ENCODE assay signal across 9 cellular contexts in genomic region chr7:101602484-101603241, GRCh38. TPM values are rescaled to one million over a fixed set of nuclear protein-coding genes. Genes with fewer than 3 reads are reported as not detected.
DNase-seq lines count a peak whose midpoint lies in the region; ATAC-seq and TF ChIP-seq lines count a peak whose summit lies in the region.
"Had no signal": no experiment of that assay in that cellular context is flagged by ENCODE, and none has a peak within 500 bp of the region (broad histone marks: within the 10 kb centered on the region; RNA-seq: fewer than 3 reads in every experiment).

No MANE protein-coding gene starts in this region.

- peak; percentile 9 for DNase-seq in SKM-1 (lab: John Stamatoyannopoulos, UW; ENCODE audit: unreplicated experiment)
- DNase-seq in activated naive CD4-positive, alpha-beta T cell treated with anti-CD3 and anti-CD28 coated beads, Interleukin-2, amount 50 U/mL, for 72 hours (ENCODE audit: low spot score in 2 of 2), result peak; percentile 69 to 85
- peak; percentile 84 for DNase-seq in Right ventricle myocardium superior
- DNase-seq in prostate gland (ENCODE audit: low spot score), result peak; percentile 72
- peak; percentile 60 to 66 for DNase-seq in uterus

- H3K9me2 ChIP-seq in Loucy (replicated peaks; ENCODE audit: low read depth, low read length), result no peaks in the 10 kb centered on the region

- 41% methylated on average over 22 of the region's 25 CpGs for WGBS in prostate gland

- H3K9me3 ChIP-seq in Loucy (ENCODE audit: insufficient read depth, low read depth, low read length) (no peaks in the 10 kb centered on the region), prostate gland (no peaks in the 10 kb centered on the region), uterus (no peaks in the 10 kb centered on the region)

- H3K4me2 ChIP-seq in Loucy (ENCODE audit: low read depth, low read length, poor library complexity, severe bottlenecking), result no peak overlapping the region

- H3K9ac ChIP-seq in Loucy (ENCODE audit: low read depth, low read length, poor library complexity, severe bottlenecking), result no peak overlapping the region

- no peaks in the 10 kb centered on the region for H3F3A ChIP-seq in Loucy (ENCODE audit: low read depth)

- H3K27me3 ChIP-seq in Loucy (ENCODE audit: insufficient read depth, low read length, poor library complexity, severe bottlenecking) (no peaks in the 10 kb centered on the region), prostate gland (replicated peaks; ENCODE audit: insufficient read depth) (no peaks in the 10 kb centered on the region), uterus (no peaks in the 10 kb centered on the region)

- intact Hi-C loops in Right ventricle myocardium superior (cut with DNase I), result loop anchor here (10.0 kb wide), 1 partner anchor 672 kb away; no protein-coding TSS in a partner anchor
- intact Hi-C loops in prostate gland (cut with DNase I), result no loop called here
- intact Hi-C loops in uterus (cut with DNase I; ENCODE audit: low total_unique reads), result no loop called here

- TF ChIP-seq POLR2A in prostate gland (IDR thresholded peaks at IDR 0.05) (no peak), uterus (IDR thresholded peaks at IDR 0.05) (no peak)

- no peak overlapping the region for H3K27ac Mint-ChIP-seq in activated naive CD4-positive, alpha-beta T cell treated with anti-CD3 and anti-CD28 coated beads, Interleukin-2, amount 50 U/mL, for 72 hours

- H3K36me3 ChIP-seq in Loucy (ENCODE audit: insufficient read depth, low read length), result no peaks in the 10 kb centered on the region
- no peaks in the 10 kb centered on the region for H3K36me3 ChIP-seq in prostate gland
- H3K36me3 ChIP-seq in uterus, result no peaks in the 10 kb centered on the region

- H3K9me3 Mint-ChIP-seq in activated naive CD4-positive, alpha-beta T cell treated with anti-CD3 and anti-CD28 coated beads, Interleukin-2, amount 50 U/mL, for 72 hours, result no peaks in the 10 kb centered on the region

- ATAC-seq in activated naive CD4-positive, alpha-beta T cell treated with anti-CD3 and anti-CD28 coated beads, Interleukin-2, amount 50 U/mL, for 72 hours, result peak; percentile 91 to 94
- ATAC-seq in Right ventricle myocardium superior (ENCODE audit: poor library complexity) (peak; percentile 95), GM21737 (IDR thresholded peaks at IDR 0.05; ENCODE audit: unreplicated experiment) (no peak)

- H3K4me3 ChIP-seq in Loucy (ENCODE audit: low read length, poor library complexity, severe bottlenecking) (no peak overlapping the region), prostate gland (no peak overlapping the region), uterus (no peak overlapping the region)

- peak; percentile 15 for TF ChIP-seq CTCF in GM12801 (IDR thresholded peaks at IDR 0.05; ENCODE audit: extremely low read depth, insufficient read length)
- TF ChIP-seq CTCF in Loucy (conservative IDR thresholded peaks at IDR 0.05; ENCODE audit: low read length), result peak; percentile 90
- TF ChIP-seq CTCF in prostate gland (IDR thresholded peaks at IDR 0.05), result peak; percentile 66 to 82 (median 78)
- peak; percentile 73 to 85 (median 80) for TF ChIP-seq CTCF in uterus (IDR thresholded peaks at IDR 0.05)

- H3K27ac ChIP-seq in prostate gland (no peak overlapping the region), uterus (no peak overlapping the region)

- H2AFZ ChIP-seq in Loucy (ENCODE audit: low read length), result peak overlapping the region; percentile 69

- H3K4me1 ChIP-seq in Loucy (ENCODE audit: insufficient read depth, low read length, poor library complexity, severe bottlenecking), result no peaks in the 10 kb centered on the region
- H3K4me1 ChIP-seq in prostate gland (replicated peaks), result peaks cover 2% of the 10 kb centered on the region
- H3K4me1 ChIP-seq in uterus, result no peaks in the 10 kb centered on the region

- H4K20me1 ChIP-seq in Loucy (ENCODE audit: insufficient read depth, low read length, poor library complexity, severe bottlenecking), result no peaks in the 10 kb centered on the region

- H3K79me2 ChIP-seq in Loucy (ENCODE audit: insufficient read depth, low read length), result no peaks in the 10 kb centered on the region

- no peaks in the 10 kb centered on the region for H3K36me3 Mint-ChIP-seq in activated naive CD4-positive, alpha-beta T cell treated with anti-CD3 and anti-CD28 coated beads, Interleukin-2, amount 50 U/mL, for 72 hours

RNA-seq across cellular contexts. Expression of gene MYL10, which starts 26.4 kb away (rescaled TPM):
- not detected for total RNA-seq in activated naive CD4-positive, alpha-beta T cell treated with anti-CD3 and anti-CD28 coated beads, Interleukin-2, amount 50 U/mL, for 72 hours
- total RNA-seq in Right ventricle myocardium superior (not detected), prostate gland (not detected), uterus (not detected)
- total RNA-seq: mononuclear cell had no signal

Comparison
In these comparisons a context has a peak if more than half of its experiments do, and no peak if none do; other contexts are left out.
1. CTCF ChIP-seq: peak in every context shown above with its lines; median percentile 90 in Loucy; 80 in uterus; 78 in prostate gland; 15 in GM12801.
2. DNase-seq: peak in every context shown above with its lines; median percentile 84 in Right ventricle myocardium superior; 77 in activated naive CD4-positive, alpha-beta T cell treated with anti-CD3 and anti-CD28 coated beads, Interleukin-2, amount 50 U/mL, for 72 hours; 72 in prostate gland; 63 in uterus; 9 in SKM-1.